ENCODE assay signal across 15 cellular contexts in the genomic region with DNA sequence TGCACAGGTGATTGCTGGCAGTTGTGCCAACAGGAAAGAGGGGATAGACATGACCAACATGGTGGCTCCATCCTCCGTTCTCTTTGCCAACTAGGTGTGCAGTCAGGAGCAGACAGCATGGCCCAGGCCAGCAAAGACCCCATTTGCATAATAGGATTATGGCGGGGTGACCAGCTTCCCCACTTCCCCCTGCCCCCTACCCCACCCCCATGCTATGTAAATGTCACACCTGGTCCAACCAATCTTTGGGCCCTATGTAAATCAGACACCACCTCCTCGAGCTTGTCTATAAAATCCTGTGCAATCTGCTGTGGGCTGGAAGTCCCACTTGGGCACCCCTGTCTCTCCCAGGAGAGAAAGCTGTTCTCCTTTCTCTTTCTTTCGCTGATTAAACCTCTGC.
DNase-seq lines count a peak whose midpoint lies in the region; ATAC-seq and TF ChIP-seq lines count a peak whose summit lies in the region.
"Had no signal": no experiment of that assay in that cellular context is flagged by ENCODE, and none has a peak within 500 bp of the region (broad histone marks: within the 10 kb centered on the region; RNA-seq: fewer than 3 reads in every experiment).

No MANE protein-coding gene starts in this region.

- no peak for ATAC-seq in GM18517 (IDR thresholded peaks at IDR 0.05; ENCODE audit: unreplicated experiment)

- H3K9me3 ChIP-seq in WERI-Rb-1 (ENCODE audit: severe bottlenecking) = no peaks in the 10 kb centered on the region
- no peaks in the 10 kb centered on the region for H3K9me3 ChIP-seq in neural progenitor cell (ENCODE audit: low read depth)
- H3K9me3 ChIP-seq: BLaER1 had no signal

- DNase-seq in NCI-H2171 treated with DMSO at 0.1 percent for 48 hours (lab: John Stamatoyannopoulos, UW) (peak; percentile 17), NCI-H2171 (lab: John Stamatoyannopoulos, UW) (no peak), NCI-H524 (lab: John Stamatoyannopoulos, UW) (peak; percentile 30 to 86), WERI-Rb-1 (peak; percentile 92), neural progenitor cell (ENCODE audit: low spot score) (peak; percentile 60), UCSD-AML1 (lab: John Stamatoyannopoulos, UW; ENCODE audit: unreplicated experiment) (no peak), cortex of kidney (lab: John Stamatoyannopoulos, UW) (no peak)
- DNase-seq: CD8-positive, alpha-beta memory T cell; DMS79; EL; HCEC 1CT; HFFc6 had no signal

- H3K36me3 Mint-ChIP-seq in neural progenitor cell = no peaks in the 10 kb centered on the region
- H3K36me3 Mint-ChIP-seq: CD8-positive, alpha-beta memory T cell had no signal

- H3K27me3 Mint-ChIP-seq in neural progenitor cell (ENCODE audit: insufficient read depth, low read depth) = peaks cover 3% of the 10 kb centered on the region

- H3K27ac Mint-ChIP-seq in neural progenitor cell = no peak overlapping the region
- H3K27ac Mint-ChIP-seq: HFFc6 had no signal

- H3K4me3 ChIP-seq in WERI-Rb-1 (ENCODE audit: low read depth, low read length) = no peak overlapping the region
- no peak overlapping the region for H3K4me3 ChIP-seq in neural progenitor cell
- H3K4me3 ChIP-seq: BLaER1 had no signal

- H3K4me3 Mint-ChIP-seq in neural progenitor cell = no peak overlapping the region
- H3K4me3 Mint-ChIP-seq: CD8-positive, alpha-beta memory T cell; HFFc6 had no signal

- H3K4me2 ChIP-seq in neural progenitor cell = no peak overlapping the region
- H3K4me2 ChIP-seq: BLaER1 had no signal

- no peaks in the 10 kb centered on the region for H4K20me1 ChIP-seq in neural progenitor cell (ENCODE audit: low read depth)
- H4K20me1 ChIP-seq: BLaER1 had no signal

- no peaks in the 10 kb centered on the region for H3K27me3 ChIP-seq in WERI-Rb-1 (ENCODE audit: insufficient read depth, low read depth, severe bottlenecking)
- no peaks in the 10 kb centered on the region for H3K27me3 ChIP-seq in neural progenitor cell
- H3K27me3 ChIP-seq: BLaER1 had no signal

- no peaks in the 10 kb centered on the region for H3K79me2 ChIP-seq in neural progenitor cell (ENCODE audit: low read depth)

- H3K9me3 Mint-ChIP-seq in neural progenitor cell = peaks cover under 1% of the 10 kb centered on the region

- H3K36me3 ChIP-seq in WERI-Rb-1 (no peaks in the 10 kb centered on the region), neural progenitor cell (no peaks in the 10 kb centered on the region)
- H3K36me3 ChIP-seq: BLaER1 had no signal

- H3K9ac ChIP-seq in neural progenitor cell = no peak overlapping the region
- H3K9ac ChIP-seq: BLaER1 had no signal

- TF ChIP-seq CTCF in WERI-Rb-1 (IDR thresholded peaks at IDR 0.05; ENCODE audit: low read depth, low read length) (no peak), neural progenitor cell (IDR thresholded peaks at IDR 0.05) (no peak)

- H3K4me1 Mint-ChIP-seq in neural progenitor cell = peaks cover 9% of the 10 kb centered on the region
- H3K4me1 Mint-ChIP-seq: CD8-positive, alpha-beta memory T cell had no signal

- peaks cover 5% of the 10 kb centered on the region for H3K4me1 ChIP-seq in neural progenitor cell
- H3K4me1 ChIP-seq: BLaER1 had no signal

- H2AFZ ChIP-seq in neural progenitor cell (replicated peaks) = no peak overlapping the region

- no peaks in the 10 kb centered on the region for H3F3A ChIP-seq in neural progenitor cell (ENCODE audit: low read depth)

- H3K27ac ChIP-seq in WERI-Rb-1 (peak overlapping the region; percentile 28; the same call in 1 of the 2 replicates), neural progenitor cell (no peak overlapping the region)
- H3K27ac ChIP-seq: 22Rv1, BLaER1 had no signal

Comparison
In these comparisons a context has a peak if more than half of its experiments do, and no peak if none do; other contexts are left out.
1. DNase-seq: peak in NCI-H2171 treated with DMSO at 0.1 percent for 48 hours (single experiment), NCI-H524 (2 of 2), WERI-Rb-1 (single experiment) and neural progenitor cell (single experiment); none in NCI-H2171 (single experiment), UCSD-AML1 (single experiment) and cortex of kidney (single experiment).